In the genomic region with DNA sequence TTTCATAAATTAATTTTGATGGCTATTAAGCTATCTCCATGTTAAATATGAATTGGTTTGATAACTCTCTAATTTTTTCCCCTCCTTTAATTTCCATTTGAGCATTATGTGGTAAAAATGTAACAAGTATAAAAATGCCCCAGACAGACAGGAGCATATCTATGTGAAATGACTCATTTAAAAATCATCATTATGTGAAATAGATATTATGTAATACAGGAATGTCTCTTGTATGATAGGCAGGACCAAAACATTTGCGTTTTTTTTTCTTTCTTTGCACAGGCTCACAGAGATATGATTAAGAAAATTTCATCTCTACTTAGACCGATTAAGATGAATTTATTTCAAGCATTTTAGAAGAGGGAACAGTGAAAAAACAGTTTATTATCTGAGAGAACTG, we compare ENCODE assay signal across 16 cellular contexts.
DNase-seq lines count a peak whose midpoint lies in the region; ATAC-seq, FAIRE-seq and TF ChIP-seq lines count a peak whose summit lies in the region.
"Had no signal": no experiment of that assay in that cellular context is flagged by ENCODE, and none has a peak within 500 bp of the region (broad histone marks: within the 10 kb centered on the region; RNA-seq: fewer than 3 reads in every experiment).

No MANE protein-coding gene starts in this region.

- TF ChIP-seq CTCF in A673 (conservative IDR thresholded peaks at IDR 0.05; ENCODE audit: low read depth, low read length): no peak
- no peak for TF ChIP-seq CTCF in RWPE1 (conservative IDR thresholded peaks at IDR 0.05; ENCODE audit: low read depth)

- H3K27me3 ChIP-seq in A673 (replicated peaks; ENCODE audit: insufficient read depth, low read depth, low read length, poor library complexity): no peaks in the 10 kb centered on the region

- BruUV-seq in A673 (replicated peaks; lab: Mats Ljungman, UMichigan): no TSS peak

- H3K4me3 ChIP-seq in A673 (ENCODE audit: low read depth, low read length, poor library complexity, severe bottlenecking): no peak overlapping the region
- H3K4me3 ChIP-seq: HAP-1, PC-9 had no signal

- POLR2A ChIA-PET in A673 (lab: Charles Lee; ENCODE audit: low non-redundant PET) (no interaction called here), RWPE1 (lab: Yijun Ruan, JAX; ENCODE audit: low non-redundant PET) (no interaction called here)

- H3K36me3 ChIP-seq in A673 (ENCODE audit: insufficient read depth, low read length, poor library complexity, severe bottlenecking): no peaks in the 10 kb centered on the region
- H3K36me3 ChIP-seq: HAP-1 had no signal

- no peaks in the 10 kb centered on the region for H3K9me3 ChIP-seq in A673 (ENCODE audit: low read depth, low read length, poor library complexity, severe bottlenecking)
- H3K9me3 ChIP-seq: HAP-1 had no signal

- CTCF ChIA-PET in A673 (lab: Charles Lee) (no interaction called here), RWPE1 (lab: Yijun Ruan, JAX) (interaction anchor here (0.7 kb wide), 1 partner anchor 34 kb away, joined by 3 read pairs; no protein-coding TSS in a partner anchor)

- H3K4me1 ChIP-seq in A673 (ENCODE audit: insufficient read depth, low read length, poor library complexity, severe bottlenecking): peaks cover 73% of the 10 kb centered on the region

- no peak for TF ChIP-seq POLR2A in GM12892 (IDR thresholded peaks at IDR 0.05; ENCODE audit: low read depth, low read length)

- DNase-seq in A673 (ENCODE audit: low spot score): no peak
- peak; percentile 60 for DNase-seq in HCEC 1CT
- DNase-seq in RWPE1 (ENCODE audit: low spot score): peak; percentile 62
- peak; percentile 10 for DNase-seq in hepatic stellate cell (ENCODE audit: low spot score)
- no peak for DNase-seq in GM12892 (ENCODE audit: insufficient read length)
- no peak for DNase-seq in epidermal melanocyte (ENCODE audit: insufficient read length, low spot score)
- DNase-seq: EL, NCI-H1436, NCI-H2081 treated with DMSO at 0.1 percent for 48 hours, NCI-H345, SHP77 had no signal

- no peak for FAIRE-seq in GM12892 (lab: Jason Lieb, UNC)

- intact Hi-C loops in A673 (cut with micrococcal nuclease; ENCODE audit: unreplicated experiment): no loop called here

- H3K27ac ChIP-seq in A673 (ENCODE audit: low read depth, low read length, poor library complexity, severe bottlenecking) (peak overlapping the region; percentile 65), RWPE1 (no peak overlapping the region)
- H3K27ac ChIP-seq: PC-9 had no signal

- ATAC-seq in GM21576 (IDR thresholded peaks at IDR 0.05; ENCODE audit: unreplicated experiment): no peak
- ATAC-seq in GM19035 (IDR thresholded peaks at IDR 0.05; ENCODE audit: unreplicated experiment): no peak
- ATAC-seq: SK-N-SH treated with all-trans-retinoic acid at 6 μM for 48 hours had no signal

Comparison
In these comparisons a context has a peak if more than half of its experiments do, and no peak if none do; other contexts are left out.
1. DNase-seq: peak in HCEC 1CT (single experiment), RWPE1 (single experiment) and hepatic stellate cell (single experiment); none in A673 (single experiment), GM12892 (single experiment) and epidermal melanocyte (single experiment).